ENCODE assay signal across 15 cellular contexts in genomic region chr5:159850192-159850573, GRCh38.
A peak's percentile ranks its signal among the peaks of the same experiment; 100 is the strongest.
DNase-seq lines count a peak whose midpoint lies in the region; ATAC-seq, FAIRE-seq and TF ChIP-seq lines count a peak whose summit lies in the region.
"Had no signal": no experiment of that assay in that cellular context is flagged by ENCODE, and none has a peak within 500 bp of the region (broad histone marks: within the 10 kb centered on the region; RNA-seq: fewer than 3 reads in every experiment).

No MANE protein-coding gene starts in this region.

- H4K20me1 ChIP-seq in HCT116 (ENCODE audit: insufficient read depth) (no peaks in the 10 kb centered on the region), astrocyte (ENCODE audit: insufficient read depth, low read length) (no peaks in the 10 kb centered on the region)

- in situ Hi-C loops in ACHN (cut with HindIII; ENCODE audit: low pct_ligation_motif_present, low pct_unique_long_range_greater_than_20kb, low sequenced_read_pairs) = no loop called here

- CTCF ChIA-PET in HCT116 (lab: Charles Lee) = no interaction called here

- H3K9me2 ChIP-seq in HCT116 (ENCODE audit: insufficient read depth) = no peaks in the 10 kb centered on the region

- no peak overlapping the region for H3K4me3 ChIP-seq in HCT116 (replicated peaks in 1 of 2; ENCODE audit: low read depth in 1 of 2, low read length in 2 of 2)
- no peak overlapping the region for H3K4me3 ChIP-seq in astrocyte (ENCODE audit: insufficient read depth, low read depth, low read length)
- H3K4me3 ChIP-seq in kidney epithelial cell (ENCODE audit: low read depth, low read length) = no peak overlapping the region

- DNase-seq in ACHN = peak; percentile 88
- no peak for DNase-seq in HCT116 (ENCODE audit: low read depth, low spot score)
- peak; percentile 79 for DNase-seq in astrocyte (ENCODE audit: low read depth)
- DNase-seq in kidney epithelial cell (ENCODE audit: low read depth) = peak; percentile 83
- DNase-seq in erythroblast (lab: John Stamatoyannopoulos, UW) = no peak
- DNase-seq in NCI-H510A treated with DMSO at 0.1 percent for 48 hours (lab: John Stamatoyannopoulos, UW) = no peak
- DNase-seq: activated CD8-positive, alpha-beta memory T cell treated with anti-CD3 and anti-CD28 coated beads, Interleukin-2, amount 50 U/mL, for 48 hours; aorta; stimulated activated CD4-positive, alpha-beta T cell treated with anti-CD3 and anti-CD28 coated beads, Interleukin-2, amount 100 ng/mL, for 24 hours had no signal

- H3K9me3 ChIP-seq in HCT116 (ENCODE audit: control insufficient read depth in 1 of 2, insufficient read depth in 1 of 2, low read depth in 1 of 2, low read length in 2 of 2) = no peaks in the 10 kb centered on the region
- no peaks in the 10 kb centered on the region for H3K9me3 ChIP-seq in astrocyte (ENCODE audit: insufficient read depth, low read depth, low read length)
- H3K9me3 ChIP-seq: neutrophil had no signal

- no peaks in the 10 kb centered on the region for H3K36me3 Mint-ChIP-seq in astrocyte (ENCODE audit: low read depth, unreplicated experiment)
- H3K36me3 Mint-ChIP-seq: CD14-positive monocyte had no signal

- H3K4me2 ChIP-seq in HCT116 (ENCODE audit: low read length) (0 out of 2 replicates have a peak overlapping the region, but pooled peaks have one; percentile 20), astrocyte (ENCODE audit: low read length) (peak overlapping the region; percentile 63)

- H3K4me1 ChIP-seq in HCT116 (ENCODE audit: control insufficient read depth in 1 of 2, insufficient read depth in 2 of 2, low read length in 2 of 2) (peaks cover 0 to 12% of the 10 kb centered on the region in 2 experiments; a peak in 3 of 4 replicates), astrocyte (ENCODE audit: insufficient read depth, low read length) (peaks cover 26% of the 10 kb centered on the region)

- intact Hi-C loops in HCT116 (cut with micrococcal nuclease) = no loop called here

- TF ChIP-seq RAD21 in HCT116 (IDR thresholded peaks at IDR 0.05; ENCODE audit: low read depth) = no peak

- H3K27ac ChIP-seq in HCT116 (ENCODE audit: low read depth, low read length) (no peak overlapping the region), astrocyte (ENCODE audit: low read depth, low read length) (peak overlapping the region; percentile 43)
- H3K27ac ChIP-seq: neutrophil had no signal

- no peak for TF ChIP-seq CTCF in HCT116 (IDR thresholded peaks at IDR 0.05 in 2 of 3, conservative IDR thresholded peaks at IDR 0.05 in 1 of 3; ENCODE audit: borderline replicate concordance in 1 of 3, insufficient read depth in 1 of 3, low read depth in 2 of 3, low read length in 2 of 3)
- no peak for TF ChIP-seq CTCF in astrocyte (IDR thresholded peaks at IDR 0.05; ENCODE audit: insufficient read depth, low read depth, low read length)
- TF ChIP-seq CTCF in kidney epithelial cell (IDR thresholded peaks at IDR 0.05; ENCODE audit: insufficient read depth, low read length, poor library complexity, severe bottlenecking) = no peak

- H3K4me3 Mint-ChIP-seq in astrocyte (ENCODE audit: unreplicated experiment) = no peak overlapping the region
- H3K4me3 Mint-ChIP-seq: CD14-positive monocyte; stimulated activated naive CD8-positive, alpha-beta T cell treated with anti-CD3 and anti-CD28 coated beads, Interleukin-15, Interleukin-2, amounts not matched to agents 100 ng/mL and 50 ng/mL, for 24 hours had no signal

- H3K9ac ChIP-seq in HCT116 (ENCODE audit: low read length) (no peak overlapping the region), astrocyte (ENCODE audit: low read length) (no peak overlapping the region)

- H3K27me3 ChIP-seq in HCT116 (ENCODE audit: insufficient read depth, low read length) (no peaks in the 10 kb centered on the region), astrocyte (ENCODE audit: insufficient read depth, low read length) (no peaks in the 10 kb centered on the region), kidney epithelial cell (ENCODE audit: control insufficient read depth, insufficient read depth, low read length) (no peaks in the 10 kb centered on the region)

- RAD21 ChIA-PET in HCT116 (lab: Charles Lee; ENCODE audit: low non-redundant PET in 1 of 2, low total read pairs in 2 of 2, uncharacterized antibody in 2 of 2, unreplicated experiment in 2 of 2) = no interaction called here

- no TSS peak for BruUV-seq in HCT116 (replicated peaks; lab: Mats Ljungman, UMichigan)

- no peak overlapping the region for H3K27ac Mint-ChIP-seq in astrocyte (ENCODE audit: unreplicated experiment)
- H3K27ac Mint-ChIP-seq: stimulated activated naive CD8-positive, alpha-beta T cell treated with anti-CD3 and anti-CD28 coated beads, Interleukin-15, Interleukin-2, amounts not matched to agents 100 ng/mL and 50 ng/mL, for 24 hours had no signal

- H3K27me3 Mint-ChIP-seq in astrocyte (ENCODE audit: low read depth, unreplicated experiment) = peaks cover 16% of the 10 kb centered on the region

- H2AFZ ChIP-seq in HCT116 (ENCODE audit: low read depth, low read length, poor library complexity, severe bottlenecking) = no peak overlapping the region
- H2AFZ ChIP-seq in astrocyte (ENCODE audit: low read depth, low read length) = no peak overlapping the region

- H3K4me1 Mint-ChIP-seq in astrocyte (ENCODE audit: low read depth, unreplicated experiment) = peaks cover 23% of the 10 kb centered on the region
- H3K4me1 Mint-ChIP-seq: CD14-positive monocyte had no signal

- POLR2A ChIA-PET in HCT116 (lab: Charles Lee) = no interaction called here

- TF ChIP-seq POLR2A in HCT116 (IDR thresholded peaks at IDR 0.05; ENCODE audit: borderline replicate concordance, extremely low read depth, insufficient read depth, insufficient read length) = no peak
- TF ChIP-seq POLR2A in erythroblast (IDR thresholded peaks at IDR 0.05; ENCODE audit: low read length) = no peak

- ATAC-seq in HCT116 (peak; percentile 32; the same call in 1 of the 2 replicates), HG03469 (IDR thresholded peaks at IDR 0.05; ENCODE audit: unreplicated experiment) (no peak), GM21390 (IDR thresholded peaks at IDR 0.05; ENCODE audit: unreplicated experiment) (no peak)

- H3K79me2 ChIP-seq in HCT116 (ENCODE audit: insufficient read depth, low read length) (no peaks in the 10 kb centered on the region), astrocyte (ENCODE audit: insufficient read depth, low read length) (no peaks in the 10 kb centered on the region)

- no peak for FAIRE-seq in astrocyte (lab: Jason Lieb, UNC)
- FAIRE-seq: endometrium had no signal

- H3K36me3 ChIP-seq in HCT116 (ENCODE audit: control insufficient read depth in 1 of 2, insufficient read depth in 2 of 2, low read length in 2 of 2) (no peaks in the 10 kb centered on the region), astrocyte (ENCODE audit: insufficient read depth, low read length) (no peaks in the 10 kb centered on the region), kidney epithelial cell (ENCODE audit: control insufficient read depth, insufficient read depth, low read length) (no peaks in the 10 kb centered on the region)
- H3K36me3 ChIP-seq: neutrophil had no signal

- peaks cover 7% of the 10 kb centered on the region for H3K9me3 Mint-ChIP-seq in astrocyte (ENCODE audit: unreplicated experiment)
- H3K9me3 Mint-ChIP-seq: stimulated activated naive CD8-positive, alpha-beta T cell treated with anti-CD3 and anti-CD28 coated beads, Interleukin-15, Interleukin-2, amounts not matched to agents 100 ng/mL and 50 ng/mL, for 24 hours had no signal

TF ChIP-seq in HCT116, 20 proteins besides CTCF, POLR2A, EP300 and RAD21 (continues in another document):
- TF ChIP-seq YY1 (IDR thresholded peaks at IDR 0.05; ENCODE audit: extremely low read depth, insufficient replicate concordance, low read depth, low read length) (no peak), EZH2phosphoT487 (IDR thresholded peaks at IDR 0.05; ENCODE audit: borderline replicate concordance) (no peak), ZBTB33 (IDR thresholded peaks at IDR 0.05; ENCODE audit: extremely low read depth, insufficient replicate concordance, low read length) (no peak), ATF3 (IDR thresholded peaks at IDR 0.05) (no peak)

Comparison
In these comparisons a context has a peak if more than half of its experiments do, and no peak if none do; other contexts are left out.
1. DNase-seq: peak in ACHN (single experiment), astrocyte (single experiment) and kidney epithelial cell (single experiment); none in HCT116 (single experiment), erythroblast (0 of 2) and NCI-H510A treated with DMSO at 0.1 percent for 48 hours (single experiment).